In genomic region chr1:80217377-80217986, GRCh38 we compare ENCODE assay signal across 8 cellular contexts.
A peak's percentile ranks its signal among the peaks of the same experiment; 100 is the strongest.
DNase-seq lines count a peak whose midpoint lies in the region; TF ChIP-seq lines count a peak whose summit lies in the region.

No MANE protein-coding gene starts in this region.

- H3K4me3 Mint-ChIP-seq in activated naive CD8-positive, alpha-beta T cell treated with anti-CD3 and anti-CD28 coated beads for 36 hours, result no peak overlapping the region

- no peak for TF ChIP-seq POLR2A in NB4 (IDR thresholded peaks at IDR 0.05; ENCODE audit: extremely low read depth, insufficient read length)

- H3K27ac Mint-ChIP-seq in activated naive CD8-positive, alpha-beta T cell treated with anti-CD3 and anti-CD28 coated beads for 36 hours, result no peak overlapping the region

- TF ChIP-seq CTCF in NB4 (IDR thresholded peaks at IDR 0.05; ENCODE audit: low read depth, low read length) (peak; percentile 12), kidney epithelial cell (IDR thresholded peaks at IDR 0.05; ENCODE audit: insufficient read depth, low read length, poor library complexity, severe bottlenecking) (peak; percentile 76)

- H3K9me3 Mint-ChIP-seq in activated naive CD8-positive, alpha-beta T cell treated with anti-CD3 and anti-CD28 coated beads for 36 hours, result no peaks in the 10 kb centered on the region

- no peaks in the 10 kb centered on the region for H3K36me3 Mint-ChIP-seq in activated naive CD8-positive, alpha-beta T cell treated with anti-CD3 and anti-CD28 coated beads for 36 hours

- H3K36me3 ChIP-seq in kidney epithelial cell (ENCODE audit: control insufficient read depth, insufficient read depth, low read length), result no peaks in the 10 kb centered on the region

- H3K4me1 Mint-ChIP-seq in activated naive CD8-positive, alpha-beta T cell treated with anti-CD3 and anti-CD28 coated beads for 36 hours, result no peaks in the 10 kb centered on the region

- H3K27me3 ChIP-seq in kidney epithelial cell (ENCODE audit: control insufficient read depth, insufficient read depth, low read length), result no peaks in the 10 kb centered on the region

- no peaks in the 10 kb centered on the region for H3K27me3 Mint-ChIP-seq in activated naive CD8-positive, alpha-beta T cell treated with anti-CD3 and anti-CD28 coated beads for 36 hours

- H3K4me3 ChIP-seq in NB4 (ENCODE audit: low read depth, low read length), result no peak overlapping the region
- H3K4me3 ChIP-seq in kidney epithelial cell (ENCODE audit: low read depth, low read length), result no peak overlapping the region

- DNase-seq in DMS53 treated with DMSO at 0.1 percent for 48 hours (lab: John Stamatoyannopoulos, UW; ENCODE audit: unreplicated experiment) (peak; percentile 80), NB4 (ENCODE audit: low read depth) (peak; percentile 19), amniotic stem cell (lab: John Stamatoyannopoulos, UW) (peak; percentile 32), kidney epithelial cell (ENCODE audit: low read depth) (peak; percentile 43), T-helper 9 cell (no peak)
- no peak for DNase-seq in activated naive CD8-positive, alpha-beta T cell treated with anti-CD3 and anti-CD28 coated beads for 36 hours
- no peak for DNase-seq in activated naive CD4-positive, alpha-beta T cell treated with Interleukin-2 at 50 U/mL for 16 hours
- DNase-seq in effector CD8-positive, alpha-beta T cell (lab: John Stamatoyannopoulos, UW), result no peak

Comparison
In these comparisons a context has a peak if more than half of its experiments do, and no peak if none do; other contexts are left out.
1. DNase-seq: peak in DMS53 treated with DMSO at 0.1 percent for 48 hours (single experiment), NB4 (single experiment), amniotic stem cell (single experiment) and kidney epithelial cell (single experiment); none in activated naive CD8-positive, alpha-beta T cell treated with anti-CD3 and anti-CD28 coated beads for 36 hours (single experiment), activated naive CD4-positive, alpha-beta T cell treated with Interleukin-2 at 50 U/mL for 16 hours (single experiment), effector CD8-positive, alpha-beta T cell (single experiment) and T-helper 9 cell (single experiment).